In genomic region chr2:26346454-26347053, GRCh38 we compare ENCODE assay signal across 8 cellular contexts. TPM values are rescaled to one million over a fixed set of nuclear protein-coding genes. Genes with fewer than 3 reads are reported as not detected.
DNase-seq lines count a peak whose midpoint lies in the region; ATAC-seq and TF ChIP-seq lines count a peak whose summit lies in the region.

TSS of gene ADGRF3 (minus strand) at chr2:26346789. CDS start at chr2:26346234, 555 bp downstream.

- H4K20me1 ChIP-seq in H9 (ENCODE audit: control insufficient read depth, insufficient read depth, insufficient read length), result no peaks in the 10 kb centered on the region

- H4K91ac ChIP-seq in H9 (ENCODE audit: insufficient read length, low read depth, low read length), result no peak within 1 kb of the TSS

- no peak within 1 kb of the TSS for H2AK5ac ChIP-seq in H9 (ENCODE audit: insufficient read length, low read length)

- H2BK15ac ChIP-seq in H9 (ENCODE audit: low read depth, low read length), result no peak within 1 kb of the TSS

- H3K27ac Mint-ChIP-seq in H9 (peak within 1 kb of the TSS; percentile 99), memory B cell (peak within 1 kb of the TSS; percentile 96)
- H3K27ac Mint-ChIP-seq in activated CD8-positive, alpha-beta T cell treated with anti-CD3 and anti-CD28 coated beads for 36 hours, result peak within 1 kb of the TSS; percentile 98

- no peak within 1 kb of the TSS for H2AFZ ChIP-seq in H9 (ENCODE audit: low read length)

- H3K4me2 ChIP-seq in H9 (ENCODE audit: insufficient read depth, insufficient read length, low read length), result peak within 1 kb of the TSS; percentile 75

- H2BK120ac ChIP-seq in H9 (ENCODE audit: low read depth, low read length, poor library complexity, severe bottlenecking), result no peak within 1 kb of the TSS

- H3K23ac ChIP-seq in H9 (ENCODE audit: insufficient read length, low read depth, low read length), result no peak within 1 kb of the TSS

- H3K4me3 Mint-ChIP-seq in H9, result peak within 1 kb of the TSS; percentile 97 to 98
- H3K4me3 Mint-ChIP-seq in activated CD8-positive, alpha-beta T cell treated with anti-CD3 and anti-CD28 coated beads for 36 hours, result peak within 1 kb of the TSS; percentile 97
- H3K4me3 Mint-ChIP-seq in memory B cell, result peak within 1 kb of the TSS; percentile 94

- H3K27ac ChIP-seq in H9 (ENCODE audit: insufficient read length, low read depth, low read length), result peak within 1 kb of the TSS; percentile 68

- POLR2A ChIA-PET in activated CD8-positive, alpha-beta T cell treated with anti-CD3 and anti-CD28 coated beads for 36 hours (lab: Charles Lee), result interaction anchor here (0.5 to 3.9 kb wide), 12 partner anchors 10 to 1084 kb away, joined by 3 to 23 read pairs (median 4); partner anchors contain the start of genes HADHA, HADHB and RAB10

- no peak within 1 kb of the TSS for H3K56ac ChIP-seq in H9 (ENCODE audit: insufficient read length, low read depth, low read length)

- no CpG with 5 or more reads among the region's 28 CpGs for WGBS in H9 (ENCODE audit: extremely low coverage, insufficient read length, low lambda C conversion rate)

- 0 out of 2 replicates have a peak within 1 kb of the TSS, but pooled peaks have one; percentile 0 for H3K14ac ChIP-seq in H9 (ENCODE audit: insufficient read depth, low read length)

- H3K9me3 Mint-ChIP-seq in H9 (no peaks in the 10 kb centered on the region), memory B cell (no peaks in the 10 kb centered on the region)
- no peaks in the 10 kb centered on the region for H3K9me3 Mint-ChIP-seq in activated CD8-positive, alpha-beta T cell treated with anti-CD3 and anti-CD28 coated beads for 36 hours

- H2BK5ac ChIP-seq in H9 (ENCODE audit: insufficient read length, low read length), result no peak within 1 kb of the TSS

- H3K79me2 ChIP-seq in H9 (ENCODE audit: insufficient read depth, low read length), result peaks cover 20% of the 10 kb centered on the region; the same call in 1 of the 2 replicates

- no peak within 1 kb of the TSS for H4K8ac ChIP-seq in H9 (replicated peaks; ENCODE audit: insufficient read length, low read depth, low read length)

- TF ChIP-seq CTCF in H9 (conservative IDR thresholded peaks at IDR 0.05), result no peak
- TF ChIP-seq CTCF in activated CD8-positive, alpha-beta T cell treated with anti-CD3 and anti-CD28 coated beads for 36 hours (IDR thresholded peaks at IDR 0.05), result no peak

- peak within 1 kb of the TSS; percentile 82 for H3K18ac ChIP-seq in H9 (ENCODE audit: insufficient read length, low read depth, low read length)

- ATAC-seq in activated CD8-positive, alpha-beta T cell treated with anti-CD3 and anti-CD28 coated beads for 36 hours, result peak; percentile 10
- ATAC-seq in memory B cell (ENCODE audit: low read depth) (peak; percentile 13), GM21390 (IDR thresholded peaks at IDR 0.05; ENCODE audit: unreplicated experiment) (no peak)

- no peak within 1 kb of the TSS for H4K5ac ChIP-seq in H9 (ENCODE audit: insufficient read length, low read depth, low read length)

- intact Hi-C loops in activated CD8-positive, alpha-beta T cell treated with anti-CD3 and anti-CD28 coated beads for 36 hours (cut with micrococcal nuclease), result no loop called here

- CTCF ChIA-PET in activated CD8-positive, alpha-beta T cell treated with anti-CD3 and anti-CD28 coated beads for 36 hours (lab: Charles Lee), result interaction anchor here (0.6 kb wide), 1 partner anchor 510 kb away, joined by 3 read pairs; no protein-coding TSS in a partner anchor

- H3T11ph ChIP-seq in H9 (ENCODE audit: low read length), result no peak within 1 kb of the TSS

- peaks cover 0 to 7% (median 2%) of the 10 kb centered on the region in 3 experiments; a peak in 4 of 7 replicates for H3K36me3 Mint-ChIP-seq in H9 (ENCODE audit: insufficient read depth in 1 of 3, low read depth in 3 of 3)
- H3K36me3 Mint-ChIP-seq in activated CD8-positive, alpha-beta T cell treated with anti-CD3 and anti-CD28 coated beads for 36 hours (ENCODE audit: low read depth), result peaks cover 36% of the 10 kb centered on the region
- no peaks in the 10 kb centered on the region for H3K36me3 Mint-ChIP-seq in memory B cell

- DNase-seq in AML-193 (lab: John Stamatoyannopoulos, UW) (peak; percentile 57 to 63), H9 (peak; percentile 46), NCI-H774 (lab: John Stamatoyannopoulos, UW) (peak; percentile 34), memory B cell (ENCODE audit: low spot score in 2 of 2) (peak; percentile 38 to 45)
- peak; percentile 77 for DNase-seq in activated CD8-positive, alpha-beta T cell treated with anti-CD3 and anti-CD28 coated beads for 36 hours
- DNase-seq in effector CD8-positive, alpha-beta T cell (lab: John Stamatoyannopoulos, UW), result peak; percentile 47
- DNase-seq in stimulated activated CD8-positive, alpha-beta memory T cell treated with anti-CD3 and anti-CD28 coated beads, Interleukin-12 subunit alpha, Interleukin-12 subunit beta, amount 100 ng/mL, for 4 hours (ENCODE audit: low read depth), result peak; percentile 38

- H3K4ac ChIP-seq in H9 (ENCODE audit: low read depth, low read length), result no peak within 1 kb of the TSS

- peak within 1 kb of the TSS; percentile 95 for H3K9ac ChIP-seq in H9 (ENCODE audit: extremely low read depth, insufficient read length, low read length)

- H3K27me3 Mint-ChIP-seq in H9 (ENCODE audit: low read depth), result no peaks in the 10 kb centered on the region
- H3K27me3 Mint-ChIP-seq in activated CD8-positive, alpha-beta T cell treated with anti-CD3 and anti-CD28 coated beads for 36 hours, result no peaks in the 10 kb centered on the region
- H3K27me3 Mint-ChIP-seq in memory B cell, result no peaks in the 10 kb centered on the region

- peaks cover 2% of the 10 kb centered on the region for H3K4me1 ChIP-seq in H9 (ENCODE audit: insufficient read depth, low read length)

- H2BK12ac ChIP-seq in H9 (ENCODE audit: insufficient read length, low read depth, low read length), result no peak within 1 kb of the TSS

- H2BK20ac ChIP-seq in H9 (ENCODE audit: low read depth, low read length, poor library complexity, severe bottlenecking), result no peak within 1 kb of the TSS

- H3K9me3 ChIP-seq in H9 (ENCODE audit: control insufficient read depth, low read depth, low read length), result no peaks in the 10 kb centered on the region

- H3K79me1 ChIP-seq in H9 (ENCODE audit: insufficient read depth, low read depth, low read length, poor library complexity, severe bottlenecking), result peaks cover 2% of the 10 kb centered on the region

- H3K4me1 Mint-ChIP-seq in H9, result peaks cover 21 to 22% of the 10 kb centered on the region in 2 experiments
- peaks cover 35% of the 10 kb centered on the region for H3K4me1 Mint-ChIP-seq in activated CD8-positive, alpha-beta T cell treated with anti-CD3 and anti-CD28 coated beads for 36 hours (ENCODE audit: low read depth)
- H3K4me1 Mint-ChIP-seq in memory B cell, result peaks cover 18% of the 10 kb centered on the region

- H3K27me3 ChIP-seq in H9 (ENCODE audit: insufficient read depth, low read length), result no peaks in the 10 kb centered on the region

- H3K23me2 ChIP-seq in H9 (ENCODE audit: insufficient read length, low read depth, low read length, poor library complexity, severe bottlenecking), result peaks cover 13% of the 10 kb centered on the region

RNA-seq across cellular contexts. Expression of gene ADGRF3, which starts in this region (rescaled TPM):
- 0.09 and 0.29 TPM in 2 replicates for total RNA-seq in H9 (2021)
- 1 to 10 TPM; 4.8 to 5.7 TPM for total RNA-seq in activated CD8-positive, alpha-beta T cell treated with anti-CD3 and anti-CD28 coated beads for 36 hours

Comparison
In these comparisons a context has a peak if more than half of its experiments do, and no peak if none do; other contexts are left out.
1. Peak in DNase-seq, H3K27ac ChIP-seq, H3K9ac ChIP-seq and H3K4me2 ChIP-seq in H9; RNA of the gene not detected or under 1 TPM.